Comparison of ENCODE assay signal across 26 cellular contexts in the genomic region with DNA sequence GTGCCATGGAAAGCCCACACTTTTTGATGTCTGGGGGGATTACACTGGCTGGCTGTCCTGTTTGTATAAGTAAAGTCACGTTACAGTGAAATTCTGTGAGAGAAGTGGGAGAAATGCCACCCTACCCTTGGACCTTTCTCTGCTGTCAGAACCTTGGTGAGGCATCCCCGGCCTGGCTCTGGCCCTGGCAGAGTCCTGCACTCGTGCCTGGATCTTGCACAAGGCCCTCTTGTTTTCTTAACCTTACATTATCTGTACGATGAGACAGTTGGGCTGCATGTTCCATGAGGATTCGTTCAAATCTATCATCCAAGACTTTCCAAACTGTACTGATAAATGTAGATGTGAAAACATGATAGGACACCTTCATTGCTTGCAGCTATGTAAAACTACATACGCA.
"Had no signal": no experiment of that assay in that cellular context is flagged by ENCODE, and none has a peak within 500 bp of the region (broad histone marks: within the 10 kb centered on the region; RNA-seq: fewer than 3 reads in every experiment).

No MANE protein-coding gene starts in this region.

- H3K4me3 Mint-ChIP-seq: brain; central memory CD8-positive, alpha-beta T cell; T-helper 2 cell treated with Interferon-gamma antibody and Interleukin-4, amounts not matched to agents 5 μg/mL and 100 μg/mL, for 36 hours had no signal

- H3K9me3 Mint-ChIP-seq: brain; central memory CD8-positive, alpha-beta T cell; T-helper 2 cell treated with Interferon-gamma antibody and Interleukin-4, amounts not matched to agents 5 μg/mL and 100 μg/mL, for 36 hours had no signal

- H3K4me3 ChIP-seq: K562, SK-N-MC had no signal

- H3K27ac ChIP-seq: SK-N-MC had no signal

- H3K27me3 Mint-ChIP-seq: brain; central memory CD8-positive, alpha-beta T cell had no signal

- H3K27ac Mint-ChIP-seq: T-helper 2 cell treated with Interferon-gamma antibody and Interleukin-4, amounts not matched to agents 5 μg/mL and 100 μg/mL, for 36 hours had no signal

- ATAC-seq: activated CD4-positive, CD25-positive, alpha-beta regulatory T cell treated with anti-CD3 and anti-CD28 coated beads, Interleukin-2, amount 50 U/mL, for 24 hours; K562; Panc1; Right ventricle myocardium inferior had no signal

- DNase-seq: activated CD4-positive, alpha-beta T cell treated with anti-CD3 and anti-CD28 coated beads for 4 hours; activated effector memory CD4-positive, alpha-beta T cell treated with anti-CD3 and anti-CD28 coated beads, Interleukin-2, amount 50 U/mL, for 16 hours; activated naive CD4-positive, alpha-beta T cell treated with anti-CD3 and anti-CD28 coated beads, Interleukin-2, amount 50 U/mL, for 16 hours; activated T-cell treated with anti-CD3 and anti-CD28 coated beads for 4 hours; activated T-cell treated with anti-CD3 and anti-CD28 coated beads, Interleukin-2, amount 50 U/mL, for 48 hours; amniotic stem cell; Karpas-422; MM.1S; NCI-H1105; NCI-H1436; NCI-H1694 treated with DMSO at 0.1 percent for 48 hours; NCI-H2029 treated with DMSO at 0.1 percent for 48 hours; NCI-H345; NCI-H510A; NCI-H526 treated with DMSO at 0.1 percent for 48 hours; NK-92 treated with Interleukin-12 subunit alpha and Interleukin-12 subunit beta, amount 100 ng/mL, for 24 hours; OCI-M1; T-helper 1 cell had no signal
